Comparison of ENCODE assay signal across 17 cellular contexts in genomic region chr22:50248192-50249084, GRCh38. TPM values are rescaled to one million over a fixed set of nuclear protein-coding genes. Genes with fewer than 3 reads are reported as not detected.
DNase-seq lines count a peak whose midpoint lies in the region; ATAC-seq and TF ChIP-seq lines count a peak whose summit lies in the region.
"Had no signal": no experiment of that assay in that cellular context is flagged by ENCODE, and none has a peak within 500 bp of the region (broad histone marks: within the 10 kb centered on the region; RNA-seq: fewer than 3 reads in every experiment).

No MANE protein-coding gene starts in this region.

- H3K27me3 Mint-ChIP-seq in activated CD8-positive, alpha-beta T cell treated with anti-CD3 and anti-CD28 coated beads, Interleukin-2, amount 10 ng/mL, durations not matched to agents 7 days and 5 days (ENCODE audit: low read depth), result no peaks in the 10 kb centered on the region
- H3K27me3 Mint-ChIP-seq in activated CD8-positive, alpha-beta T cell treated with anti-CD3 and anti-CD28 coated beads for 36 hours, result no peaks in the 10 kb centered on the region
- no peaks in the 10 kb centered on the region for H3K27me3 Mint-ChIP-seq in activated T-helper 17 cell treated with anti-CD3 and anti-CD28 coated beads, Interleukin-2, amount 50 U/mL, for 72 hours
- H3K27me3 Mint-ChIP-seq in neural crest cell (ENCODE audit: low read depth), result peaks cover 2% of the 10 kb centered on the region

- peaks cover 17% of the 10 kb centered on the region for H3K36me3 Mint-ChIP-seq in activated CD8-positive, alpha-beta T cell treated with anti-CD3 and anti-CD28 coated beads, Interleukin-2, amount 10 ng/mL, durations not matched to agents 7 days and 5 days (ENCODE audit: low read depth)
- peaks cover 18% of the 10 kb centered on the region for H3K36me3 Mint-ChIP-seq in activated CD8-positive, alpha-beta T cell treated with anti-CD3 and anti-CD28 coated beads for 36 hours (ENCODE audit: low read depth)
- peaks cover 36% of the 10 kb centered on the region for H3K36me3 Mint-ChIP-seq in activated T-helper 17 cell treated with anti-CD3 and anti-CD28 coated beads, Interleukin-2, amount 50 U/mL, for 72 hours (ENCODE audit: low read depth)
- peaks cover 2% of the 10 kb centered on the region for H3K36me3 Mint-ChIP-seq in neural crest cell (ENCODE audit: low read depth)

- peak overlapping the region; percentile 80 for H3K27ac Mint-ChIP-seq in activated CD8-positive, alpha-beta T cell treated with anti-CD3 and anti-CD28 coated beads, Interleukin-2, amount 10 ng/mL, durations not matched to agents 7 days and 5 days
- no peak overlapping the region for H3K27ac Mint-ChIP-seq in activated CD8-positive, alpha-beta T cell treated with anti-CD3 and anti-CD28 coated beads for 36 hours
- peak overlapping the region; percentile 73 for H3K27ac Mint-ChIP-seq in activated T-helper 17 cell treated with anti-CD3 and anti-CD28 coated beads, Interleukin-2, amount 50 U/mL, for 72 hours
- H3K27ac Mint-ChIP-seq in neural crest cell (ENCODE audit: unreplicated experiment), result no peak overlapping the region

- peaks cover 32% of the 10 kb centered on the region for H3K4me1 Mint-ChIP-seq in activated CD8-positive, alpha-beta T cell treated with anti-CD3 and anti-CD28 coated beads, Interleukin-2, amount 10 ng/mL, durations not matched to agents 7 days and 5 days (ENCODE audit: low read depth)
- H3K4me1 Mint-ChIP-seq in activated CD8-positive, alpha-beta T cell treated with anti-CD3 and anti-CD28 coated beads for 36 hours (ENCODE audit: low read depth), result peaks cover 20% of the 10 kb centered on the region
- H3K4me1 Mint-ChIP-seq in activated T-helper 17 cell treated with anti-CD3 and anti-CD28 coated beads, Interleukin-2, amount 50 U/mL, for 72 hours, result peaks cover 13% of the 10 kb centered on the region
- H3K4me1 Mint-ChIP-seq in neural crest cell, result peaks cover 24% of the 10 kb centered on the region

- CTCF ChIA-PET in activated CD8-positive, alpha-beta T cell treated with anti-CD3 and anti-CD28 coated beads, Interleukin-2, amount 10 ng/mL, durations not matched to agents 7 days and 5 days (lab: Charles Lee), result no interaction called here
- CTCF ChIA-PET in activated CD8-positive, alpha-beta T cell treated with anti-CD3 and anti-CD28 coated beads for 36 hours (lab: Charles Lee), result no interaction called here

- TF ChIP-seq CTCF in activated CD8-positive, alpha-beta T cell treated with anti-CD3 and anti-CD28 coated beads for 36 hours (IDR thresholded peaks at IDR 0.05), result no peak
- TF ChIP-seq CTCF in neural crest cell (conservative IDR thresholded peaks at IDR 0.05), result no peak

- ATAC-seq in activated CD8-positive, alpha-beta T cell treated with anti-CD3 and anti-CD28 coated beads, Interleukin-2, amount 10 ng/mL, durations not matched to agents 7 days and 5 days, result no peak
- no peak for ATAC-seq in activated CD8-positive, alpha-beta T cell treated with anti-CD3 and anti-CD28 coated beads for 36 hours
- no peak for ATAC-seq in activated T-helper 17 cell treated with anti-CD3 and anti-CD28 coated beads, Interleukin-2, amount 50 U/mL, for 72 hours (replicated peaks)
- ATAC-seq in GM18867 (IDR thresholded peaks at IDR 0.05; ENCODE audit: unreplicated experiment) (no peak), GM18505 (IDR thresholded peaks at IDR 0.05; ENCODE audit: unreplicated experiment) (no peak)
- ATAC-seq: activated CD4-positive, CD25-positive, alpha-beta regulatory T cell treated with anti-CD3 and anti-CD28 coated beads, Interleukin-2, amount 50 U/mL, for 24 hours; activated T-cell treated with anti-CD3 and anti-CD28 coated beads, Interleukin-2, amount 50 U/mL, for 4 hours; sciatic nerve had no signal

- DNase-seq in activated CD8-positive, alpha-beta T cell treated with anti-CD3 and anti-CD28 coated beads, Interleukin-2, amount 10 ng/mL, durations not matched to agents 7 days and 5 days, result no peak
- no peak for DNase-seq in activated CD8-positive, alpha-beta T cell treated with anti-CD3 and anti-CD28 coated beads for 36 hours
- peak; percentile 44 for DNase-seq in HT-29 (ENCODE audit: low spot score)
- DNase-seq in neural crest cell (ENCODE audit: low read depth, low spot score), result no peak
- no peak for DNase-seq in stimulated activated CD4-positive, alpha-beta T cell treated with anti-CD3 and anti-CD28 coated beads, Interleukin-4, amount 100 ng/mL, for 4 hours
- DNase-seq: activated T-cell treated with anti-CD3 and anti-CD28 coated beads, Interleukin-2, amount 50 U/mL, for 4 hours; amniotic stem cell; DMS79; KG1; NCI-H1436 treated with DMSO at 0.1 percent for 48 hours; SW 1271; tibial artery had no signal

- POLR2A ChIA-PET in activated CD8-positive, alpha-beta T cell treated with anti-CD3 and anti-CD28 coated beads, Interleukin-2, amount 10 ng/mL, durations not matched to agents 7 days and 5 days (lab: Charles Lee), result no interaction called here
- POLR2A ChIA-PET in activated CD8-positive, alpha-beta T cell treated with anti-CD3 and anti-CD28 coated beads for 36 hours (lab: Charles Lee), result interaction anchor here (1.1 kb wide), 1 partner anchor 58 kb away, joined by 3 read pairs; no protein-coding TSS in a partner anchor

- TF ChIP-seq POLR2A in GM18505 (IDR thresholded peaks at IDR 0.05; ENCODE audit: borderline replicate concordance, extremely low read depth, insufficient read depth, insufficient read length), result no peak

- no peak overlapping the region for H3K4me3 Mint-ChIP-seq in activated CD8-positive, alpha-beta T cell treated with anti-CD3 and anti-CD28 coated beads, Interleukin-2, amount 10 ng/mL, durations not matched to agents 7 days and 5 days
- no peak overlapping the region for H3K4me3 Mint-ChIP-seq in activated CD8-positive, alpha-beta T cell treated with anti-CD3 and anti-CD28 coated beads for 36 hours
- H3K4me3 Mint-ChIP-seq in activated T-helper 17 cell treated with anti-CD3 and anti-CD28 coated beads, Interleukin-2, amount 50 U/mL, for 72 hours, result peak overlapping the region; percentile 87
- peak overlapping the region; percentile 83 for H3K4me3 Mint-ChIP-seq in neural crest cell

- no peaks in the 10 kb centered on the region for H3K9me3 Mint-ChIP-seq in activated CD8-positive, alpha-beta T cell treated with anti-CD3 and anti-CD28 coated beads, Interleukin-2, amount 10 ng/mL, durations not matched to agents 7 days and 5 days (ENCODE audit: insufficient read depth)
- H3K9me3 Mint-ChIP-seq in activated CD8-positive, alpha-beta T cell treated with anti-CD3 and anti-CD28 coated beads for 36 hours, result no peaks in the 10 kb centered on the region
- H3K9me3 Mint-ChIP-seq in activated T-helper 17 cell treated with anti-CD3 and anti-CD28 coated beads, Interleukin-2, amount 50 U/mL, for 72 hours, result no peaks in the 10 kb centered on the region
- H3K9me3 Mint-ChIP-seq in neural crest cell, result no peaks in the 10 kb centered on the region
- H3K9me3 Mint-ChIP-seq: activated T-cell treated with anti-CD3 and anti-CD28 coated beads, Interleukin-2, amount 50 U/mL, for 4 hours had no signal

- intact Hi-C loops in activated CD8-positive, alpha-beta T cell treated with anti-CD3 and anti-CD28 coated beads for 36 hours (cut with micrococcal nuclease), result no loop called here

RNA-seq across cellular contexts. Expression of gene HDAC10, which starts 2.6 kb away (rescaled TPM):
- 10 to 100 TPM; 71.4 to 75.9 TPM for total RNA-seq in activated CD8-positive, alpha-beta T cell treated with anti-CD3 and anti-CD28 coated beads, Interleukin-2, amount 10 ng/mL, durations not matched to agents 7 days and 5 days
- total RNA-seq in activated CD8-positive, alpha-beta T cell treated with anti-CD3 and anti-CD28 coated beads for 36 hours, result 10 to 100 TPM; 43.0 to 44.3 TPM
- 62.6 and 63.3 TPM in 2 replicates for total RNA-seq in HT-29 (2014; rRNA removed; shearing (Covaris generic))
- total RNA-seq in activated T-helper 17 cell treated with anti-CD3 and anti-CD28 coated beads, Interleukin-2, amount 50 U/mL, for 72 hours, result 10 to 100 TPM; 66.4 to 67.5 TPM
- total RNA-seq in neural crest cell, result 49.9 and 52.9 TPM in 2 replicates

RNA-seq across cellular contexts. Expression of gene TUBGCP6, which starts 3.6 kb away (rescaled TPM):
- total RNA-seq in activated CD8-positive, alpha-beta T cell treated with anti-CD3 and anti-CD28 coated beads, Interleukin-2, amount 10 ng/mL, durations not matched to agents 7 days and 5 days, result 10 to 100 TPM; 53.2 to 58.1 TPM
- 10 to 100 TPM; 44.8 to 47.2 TPM for total RNA-seq in activated CD8-positive, alpha-beta T cell treated with anti-CD3 and anti-CD28 coated beads for 36 hours
- 30.8 and 32.2 TPM in 2 replicates for total RNA-seq in HT-29 (2014; rRNA removed; shearing (Covaris generic))
- 10 to 100 TPM; 44.5 to 51.1 TPM for total RNA-seq in activated T-helper 17 cell treated with anti-CD3 and anti-CD28 coated beads, Interleukin-2, amount 50 U/mL, for 72 hours
- 48.8 and 54.4 TPM in 2 replicates for total RNA-seq in neural crest cell

RNA-seq across cellular contexts. Expression of gene MAPK12, which starts 13.0 kb away (rescaled TPM):
- 1 to 10 TPM; 4.8 to 5.3 TPM for total RNA-seq in activated CD8-positive, alpha-beta T cell treated with anti-CD3 and anti-CD28 coated beads, Interleukin-2, amount 10 ng/mL, durations not matched to agents 7 days and 5 days
- 1 to 10 TPM; 7.9 to 9.2 TPM for total RNA-seq in activated CD8-positive, alpha-beta T cell treated with anti-CD3 and anti-CD28 coated beads for 36 hours
- total RNA-seq in HT-29 (2014; rRNA removed; shearing (Covaris generic)), result 6.6 and 6.7 TPM in 2 replicates
- total RNA-seq in activated T-helper 17 cell treated with anti-CD3 and anti-CD28 coated beads, Interleukin-2, amount 50 U/mL, for 72 hours, result 10 to 100 TPM in 1 of 2 donors, 1 to 10 TPM in 1; 5.0 to 14.8 TPM
- 45.1 and 46.5 TPM in 2 replicates for total RNA-seq in neural crest cell

RNA-seq across cellular contexts. Expression of gene MAPK11, which starts 21.7 kb away (rescaled TPM):
- total RNA-seq in activated CD8-positive, alpha-beta T cell treated with anti-CD3 and anti-CD28 coated beads, Interleukin-2, amount 10 ng/mL, durations not matched to agents 7 days and 5 days, result 10 to 100 TPM; 10.4 to 11.8 TPM
- 1 to 10 TPM; 5.9 to 6.2 TPM for total RNA-seq in activated CD8-positive, alpha-beta T cell treated with anti-CD3 and anti-CD28 coated beads for 36 hours
- 1.6 and 2.2 TPM in 2 replicates for total RNA-seq in HT-29 (2014; rRNA removed; shearing (Covaris generic))
- total RNA-seq in activated T-helper 17 cell treated with anti-CD3 and anti-CD28 coated beads, Interleukin-2, amount 50 U/mL, for 72 hours, result 10 to 100 TPM; 20.9 to 21.7 TPM
- 15.9 and 16.3 TPM in 2 replicates for total RNA-seq in neural crest cell

RNA-seq across cellular contexts. Expression of gene SELENOO, which starts 47.6 kb away (rescaled TPM):
- 10 to 100 TPM; 23.6 to 24.4 TPM for total RNA-seq in activated CD8-positive, alpha-beta T cell treated with anti-CD3 and anti-CD28 coated beads, Interleukin-2, amount 10 ng/mL, durations not matched to agents 7 days and 5 days
- total RNA-seq in activated CD8-positive, alpha-beta T cell treated with anti-CD3 and anti-CD28 coated beads for 36 hours, result 10 to 100 TPM; 24.0 to 25.5 TPM
- total RNA-seq in HT-29 (2014; rRNA removed; shearing (Covaris generic)), result 65.3 and 79.4 TPM in 2 replicates
- total RNA-seq in activated T-helper 17 cell treated with anti-CD3 and anti-CD28 coated beads, Interleukin-2, amount 50 U/mL, for 72 hours, result 10 to 100 TPM; 16.5 to 26.7 TPM
- total RNA-seq in neural crest cell, result 24.3 and 24.5 TPM in 2 replicates

Comparison
In these comparisons a context has a peak if more than half of its experiments do, and no peak if none do; other contexts are left out.
1. H3K27ac Mint-ChIP-seq: peak in activated CD8-positive, alpha-beta T cell treated with anti-CD3 and anti-CD28 coated beads, Interleukin-2, amount 10 ng/mL, durations not matched to agents 7 days and 5 days (single experiment) and activated T-helper 17 cell treated with anti-CD3 and anti-CD28 coated beads, Interleukin-2, amount 50 U/mL, for 72 hours (single experiment); none in activated CD8-positive, alpha-beta T cell treated with anti-CD3 and anti-CD28 coated beads for 36 hours (single experiment) and neural crest cell (single experiment).
2. H3K4me3 Mint-ChIP-seq: peak in activated T-helper 17 cell treated with anti-CD3 and anti-CD28 coated beads, Interleukin-2, amount 50 U/mL, for 72 hours (single experiment) and neural crest cell (single experiment); none in activated CD8-positive, alpha-beta T cell treated with anti-CD3 and anti-CD28 coated beads, Interleukin-2, amount 10 ng/mL, durations not matched to agents 7 days and 5 days (single experiment) and activated CD8-positive, alpha-beta T cell treated with anti-CD3 and anti-CD28 coated beads for 36 hours (single experiment).